Comparison of ENCODE assay signal across 23 cellular contexts in the genomic region with DNA sequence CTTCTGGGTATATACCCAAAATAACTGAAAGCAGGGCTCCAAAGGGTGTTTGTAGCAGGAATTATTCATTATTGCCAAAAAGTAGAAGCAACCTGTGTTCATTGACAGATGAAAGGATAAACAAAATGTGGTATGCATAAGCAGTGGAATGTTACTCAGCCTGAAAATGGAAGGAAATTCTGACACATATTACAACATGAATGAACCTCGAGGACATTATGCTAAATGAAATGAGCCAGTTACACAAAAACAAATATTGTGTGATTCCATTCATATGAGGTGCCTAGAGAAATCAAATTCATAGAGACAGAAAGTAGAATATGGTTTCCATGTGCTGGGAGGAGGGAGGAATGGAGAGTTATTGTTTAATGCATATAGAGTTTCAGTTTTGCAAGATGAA.
DNase-seq lines count a peak whose midpoint lies in the region; ATAC-seq, FAIRE-seq and TF ChIP-seq lines count a peak whose summit lies in the region.
"Had no signal": no experiment of that assay in that cellular context is flagged by ENCODE, and none has a peak within 500 bp of the region (broad histone marks: within the 10 kb centered on the region; RNA-seq: fewer than 3 reads in every experiment).

No MANE protein-coding gene starts in this region.

- H3K4me3 Mint-ChIP-seq in activated T-cell treated with anti-CD3 and anti-CD28 coated beads, Interleukin-2, amount 50 U/mL, for 72 hours: no peak overlapping the region
- H3K4me3 Mint-ChIP-seq in astrocyte (ENCODE audit: unreplicated experiment): no peak overlapping the region
- no peak overlapping the region for H3K4me3 Mint-ChIP-seq in stimulated activated effector memory CD8-positive, alpha-beta T cell treated with anti-CD3 and anti-CD28 coated beads, Interleukin-12 subunit alpha, Interleukin-12 subunit beta, amount 100 ng/mL, for 72 hours
- H3K4me3 Mint-ChIP-seq in immature natural killer cell: no peak overlapping the region
- H3K4me3 Mint-ChIP-seq: natural killer cell had no signal

- peaks cover 7 to 15% of the 10 kb centered on the region in 2 donors for H3K36me3 Mint-ChIP-seq in activated T-cell treated with anti-CD3 and anti-CD28 coated beads, Interleukin-2, amount 50 U/mL, for 72 hours (ENCODE audit: insufficient read depth in 2 of 2)
- peaks cover 16% of the 10 kb centered on the region for H3K36me3 Mint-ChIP-seq in astrocyte (ENCODE audit: low read depth, unreplicated experiment)
- peaks cover 6% of the 10 kb centered on the region for H3K36me3 Mint-ChIP-seq in stimulated activated effector memory CD8-positive, alpha-beta T cell treated with anti-CD3 and anti-CD28 coated beads, Interleukin-12 subunit alpha, Interleukin-12 subunit beta, amount 100 ng/mL, for 72 hours
- H3K36me3 Mint-ChIP-seq in immature natural killer cell: peaks cover under 1 to 13% (median 6%) of the 10 kb centered on the region in 3 donors

- H3K27ac Mint-ChIP-seq in activated T-cell treated with anti-CD3 and anti-CD28 coated beads, Interleukin-2, amount 50 U/mL, for 72 hours: no peak overlapping the region
- H3K27ac Mint-ChIP-seq in astrocyte (ENCODE audit: unreplicated experiment) (no peak overlapping the region), immature natural killer cell (no peak overlapping the region)
- H3K27ac Mint-ChIP-seq in stimulated activated effector memory CD8-positive, alpha-beta T cell treated with anti-CD3 and anti-CD28 coated beads, Interleukin-12 subunit alpha, Interleukin-12 subunit beta, amount 100 ng/mL, for 72 hours: no peak overlapping the region
- H3K27ac Mint-ChIP-seq: natural killer cell had no signal

- DNase-seq in activated T-cell treated with anti-CD3 and anti-CD28 coated beads, Interleukin-2, amount 50 U/mL, for 72 hours: no peak
- no peak for DNase-seq in activated T-cell treated with anti-CD3 and anti-CD28 coated beads, Interleukin-2, amount 50 U/mL, for 1 hour
- DNase-seq in NCI-H526 (lab: John Stamatoyannopoulos, UW) (peak; percentile 53 to 58), astrocyte (ENCODE audit: low read depth) (no peak), immature natural killer cell (no peak), hypothalamus (lab: John Stamatoyannopoulos, UW) (no peak)
- peak in 1 of 2 donors; percentile 7 for DNase-seq in stimulated activated effector memory CD8-positive, alpha-beta T cell treated with anti-CD3 and anti-CD28 coated beads, Interleukin-12 subunit alpha, Interleukin-12 subunit beta, amount 100 ng/mL, for 72 hours (ENCODE audit: low spot score in 2 of 2)
- DNase-seq: BE2C; cortex of kidney; heart left ventricle; left ventricle myocardium superior; midbrain; natural killer cell; NCI-H1436 treated with DMSO at 0.1 percent for 48 hours; NCI-H524; stimulated activated CD4-positive, alpha-beta T cell treated with anti-CD3 and anti-CD28 coated beads, Interleukin-4, amount 100 ng/mL, for 24 hours; SW 1271; transverse colon had no signal

- no peaks in the 10 kb centered on the region for H3K4me1 ChIP-seq in astrocyte (ENCODE audit: insufficient read depth, low read length)
- H3K4me1 ChIP-seq: BE2C had no signal

- no peak overlapping the region for H3K9ac ChIP-seq in astrocyte (ENCODE audit: low read length)

- peak; percentile 76 for FAIRE-seq in astrocyte (lab: Jason Lieb, UNC)
- FAIRE-seq: A204.1 had no signal

- H3K4me3 ChIP-seq in astrocyte (ENCODE audit: insufficient read depth, low read depth, low read length): no peak overlapping the region
- H3K4me3 ChIP-seq: heart left ventricle, transverse colon had no signal

- no peaks in the 10 kb centered on the region for H3K36me3 ChIP-seq in astrocyte (ENCODE audit: insufficient read depth, low read length)
- H3K36me3 ChIP-seq: BE2C had no signal

- H3K4me1 Mint-ChIP-seq in activated T-cell treated with anti-CD3 and anti-CD28 coated beads, Interleukin-2, amount 50 U/mL, for 72 hours (ENCODE audit: low read depth): peaks cover 10% of the 10 kb centered on the region
- H3K4me1 Mint-ChIP-seq in astrocyte (ENCODE audit: low read depth, unreplicated experiment) (peaks cover 2% of the 10 kb centered on the region), immature natural killer cell (peaks cover 5% of the 10 kb centered on the region in 2 donors)
- H3K4me1 Mint-ChIP-seq in stimulated activated effector memory CD8-positive, alpha-beta T cell treated with anti-CD3 and anti-CD28 coated beads, Interleukin-12 subunit alpha, Interleukin-12 subunit beta, amount 100 ng/mL, for 72 hours: peaks cover 18% of the 10 kb centered on the region

- H3K27me3 Mint-ChIP-seq in activated T-cell treated with anti-CD3 and anti-CD28 coated beads, Interleukin-2, amount 50 U/mL, for 72 hours (ENCODE audit: low read depth): no peaks in the 10 kb centered on the region
- H3K27me3 Mint-ChIP-seq in astrocyte (ENCODE audit: low read depth, unreplicated experiment) (no peaks in the 10 kb centered on the region), immature natural killer cell (ENCODE audit: low read depth in 3 of 3) (no peaks in the 10 kb centered on the region)

- no peak for TF ChIP-seq CTCF in astrocyte (IDR thresholded peaks at IDR 0.05; ENCODE audit: insufficient read depth, low read depth, low read length)

- no peak overlapping the region for H3K27ac ChIP-seq in astrocyte (ENCODE audit: low read depth, low read length)
- H3K27ac ChIP-seq: heart left ventricle, HL-60, transverse colon had no signal

- H3K79me2 ChIP-seq in astrocyte (ENCODE audit: insufficient read depth, low read length): no peaks in the 10 kb centered on the region

- H3K9me3 Mint-ChIP-seq in activated T-cell treated with anti-CD3 and anti-CD28 coated beads, Interleukin-2, amount 50 U/mL, for 72 hours: peaks cover 0 to 3% of the 10 kb centered on the region in 2 donors
- H3K9me3 Mint-ChIP-seq in astrocyte (ENCODE audit: unreplicated experiment): peaks cover 12% of the 10 kb centered on the region
- no peaks in the 10 kb centered on the region for H3K9me3 Mint-ChIP-seq in stimulated activated effector memory CD8-positive, alpha-beta T cell treated with anti-CD3 and anti-CD28 coated beads, Interleukin-12 subunit alpha, Interleukin-12 subunit beta, amount 100 ng/mL, for 72 hours
- no peaks in the 10 kb centered on the region for H3K9me3 Mint-ChIP-seq in immature natural killer cell
- H3K9me3 Mint-ChIP-seq: natural killer cell had no signal

- no peaks in the 10 kb centered on the region for H3K9me3 ChIP-seq in astrocyte (ENCODE audit: insufficient read depth, low read depth, low read length)
- H3K9me3 ChIP-seq: BE2C had no signal

- H3K4me2 ChIP-seq in astrocyte (ENCODE audit: low read length): no peak overlapping the region

- peak; percentile 61 to 71 for ATAC-seq in activated T-cell treated with anti-CD3 and anti-CD28 coated beads, Interleukin-2, amount 50 U/mL, for 72 hours (replicated peaks in 1 of 2)
- peak; percentile 64 for ATAC-seq in stimulated activated effector memory CD8-positive, alpha-beta T cell treated with anti-CD3 and anti-CD28 coated beads, Interleukin-12 subunit alpha, Interleukin-12 subunit beta, amount 100 ng/mL, for 72 hours
- ATAC-seq in HG03442 (IDR thresholded peaks at IDR 0.05; ENCODE audit: unreplicated experiment): no peak
- ATAC-seq: activated CD4-positive, CD25-positive, alpha-beta regulatory T cell treated with anti-CD3 and anti-CD28 coated beads, Interleukin-2, amount 50 U/mL, for 24 hours; heart left ventricle; left ventricle myocardium superior; natural killer cell; Right ventricle myocardium inferior had no signal

- no peaks in the 10 kb centered on the region for H3K27me3 ChIP-seq in astrocyte (ENCODE audit: insufficient read depth, low read length)
- H3K27me3 ChIP-seq: BE2C, heart left ventricle, transverse colon had no signal

- no peak overlapping the region for H2AFZ ChIP-seq in astrocyte (ENCODE audit: low read depth, low read length)

- peaks cover 45% of the 10 kb centered on the region for H4K20me1 ChIP-seq in astrocyte (ENCODE audit: insufficient read depth, low read length)

Comparison
In these comparisons a context has a peak if more than half of its experiments do, and no peak if none do; other contexts are left out.
1. DNase-seq: peak in NCI-H526 (2 of 2); none in activated T-cell treated with anti-CD3 and anti-CD28 coated beads, Interleukin-2, amount 50 U/mL, for 72 hours (0 of 2), activated T-cell treated with anti-CD3 and anti-CD28 coated beads, Interleukin-2, amount 50 U/mL, for 1 hour (single experiment), astrocyte (single experiment), immature natural killer cell (0 of 3) and hypothalamus (0 of 51).